ENCODE assay signal across 1 cellular context in genomic region chr1:204652556-204652955, GRCh38.
TF ChIP-seq lines count a peak whose summit lies in the region.

No MANE protein-coding gene starts in this region.

TF ChIP-seq in GM23338, 12 proteins besides CTCF, POLR2A, EP300 and RAD21 (continued from another document):
- TF ChIP-seq ZNF462 (CRISPR knock-in tag; IDR thresholded peaks at IDR 0.05): no peak
